In genomic region chr1:93042134-93042821, GRCh38 we compare ENCODE assay signal across 8 cellular contexts. TPM values are rescaled to one million over a fixed set of nuclear protein-coding genes. Genes with fewer than 3 reads are reported as not detected.
DNase-seq lines count a peak whose midpoint lies in the region; ATAC-seq and TF ChIP-seq lines count a peak whose summit lies in the region.

No MANE protein-coding gene starts in this region.

- H3K27ac Mint-ChIP-seq in activated naive CD8-positive, alpha-beta T cell treated with anti-CD3 and anti-CD28 coated beads, Interleukin-2, amount 50 U/mL, for 24 hours: peak overlapping the region; percentile 70

- no peak for TF ChIP-seq CTCF in mammary epithelial cell (conservative IDR thresholded peaks at IDR 0.05 in 1 of 2, IDR thresholded peaks at IDR 0.05 in 1 of 2; ENCODE audit: extremely low read depth in 1 of 2, insufficient read depth in 1 of 2, low read depth in 1 of 2, low read length in 2 of 2)

- no peaks in the 10 kb centered on the region for H3K36me3 Mint-ChIP-seq in activated naive CD8-positive, alpha-beta T cell treated with anti-CD3 and anti-CD28 coated beads, Interleukin-2, amount 50 U/mL, for 24 hours (ENCODE audit: low read depth)

- intact Hi-C loops in mammary epithelial cell (cut with micrococcal nuclease): no loop called here

- H3K4me1 ChIP-seq in mammary epithelial cell (ENCODE audit: insufficient read depth, low read length): no peaks in the 10 kb centered on the region

- in situ Hi-C loops in mammary epithelial cell (cut with MboI; ENCODE audit: low sequenced_read_pairs in 2 of 2): no loop called here

- no peak overlapping the region for H3K4me3 ChIP-seq in mammary epithelial cell (replicated peaks in 1 of 3; ENCODE audit: insufficient read depth in 1 of 3, low read depth in 2 of 3, low read length in 3 of 3)

- H2AFZ ChIP-seq in mammary epithelial cell (ENCODE audit: low read depth, low read length): no peak overlapping the region

- no peak overlapping the region for H3K9ac ChIP-seq in mammary epithelial cell (ENCODE audit: insufficient read depth, low read length)

- WGBS in mammary epithelial cell (ENCODE audit: low coverage, missing lambda C conversion rate): 84% methylated on average over 8 of the region's 8 CpGs

- DNase-seq in Daoy (ENCODE audit: low read depth): peak; percentile 59
- DNase-seq in activated naive CD8-positive, alpha-beta T cell treated with anti-CD3 and anti-CD28 coated beads, Interleukin-2, amount 50 U/mL, for 24 hours: peak; percentile 5
- no peak for DNase-seq in COLO668 (lab: John Stamatoyannopoulos, UW; ENCODE audit: unreplicated experiment)
- no peak for DNase-seq in iPS-NIHi11 (ENCODE audit: low spot score)
- no peak for DNase-seq in mammary epithelial cell

- no peaks in the 10 kb centered on the region for H3K36me3 ChIP-seq in mammary epithelial cell (ENCODE audit: insufficient read depth, low read length)

- no peaks in the 10 kb centered on the region for H3K79me2 ChIP-seq in mammary epithelial cell (ENCODE audit: insufficient read depth, low read length)

- H3K4me2 ChIP-seq in mammary epithelial cell (ENCODE audit: insufficient read depth, low read depth, low read length): no peak overlapping the region

- H3K27ac ChIP-seq in mammary epithelial cell (ENCODE audit: insufficient read depth, low read depth, low read length): no peak overlapping the region

- no peaks in the 10 kb centered on the region for H3K27me3 ChIP-seq in mammary epithelial cell (ENCODE audit: insufficient read depth, low read length)

- H3K27me3 Mint-ChIP-seq in activated naive CD8-positive, alpha-beta T cell treated with anti-CD3 and anti-CD28 coated beads, Interleukin-2, amount 50 U/mL, for 24 hours: peaks cover 1% of the 10 kb centered on the region

- H3K4me1 Mint-ChIP-seq in activated naive CD8-positive, alpha-beta T cell treated with anti-CD3 and anti-CD28 coated beads, Interleukin-2, amount 50 U/mL, for 24 hours: peaks cover 19% of the 10 kb centered on the region

- H3K4me3 Mint-ChIP-seq in activated naive CD8-positive, alpha-beta T cell treated with anti-CD3 and anti-CD28 coated beads, Interleukin-2, amount 50 U/mL, for 24 hours: peak overlapping the region; percentile 69

- H3K9me3 ChIP-seq in mammary epithelial cell (replicated peaks; ENCODE audit: insufficient read depth, low read length): no peaks in the 10 kb centered on the region

- CTCF ChIA-PET in mammary epithelial cell (lab: Charles Lee; ENCODE audit: low non-redundant PET): no interaction called here

- dilution Hi-C loops in mammary epithelial cell (cut with HindIII; ENCODE audit: low sequenced_read_pairs): no loop called here

- peak; percentile 92 for ATAC-seq in GM19468 (IDR thresholded peaks at IDR 0.05; ENCODE audit: extremely low read depth, unreplicated experiment)
- peak; percentile 95 for ATAC-seq in HG03565 (IDR thresholded peaks at IDR 0.05; ENCODE audit: unreplicated experiment)
- peak; percentile 98 for ATAC-seq in activated naive CD8-positive, alpha-beta T cell treated with anti-CD3 and anti-CD28 coated beads, Interleukin-2, amount 50 U/mL, for 24 hours
- no peak for ATAC-seq in HG02588 (IDR thresholded peaks at IDR 0.05; ENCODE audit: unreplicated experiment)

- no peaks in the 10 kb centered on the region for H4K20me1 ChIP-seq in mammary epithelial cell (ENCODE audit: insufficient read depth, low read length)

- no TSS peak for BruUV-seq in mammary epithelial cell (replicated peaks; lab: Mats Ljungman, UMichigan)

- no peaks in the 10 kb centered on the region for H3K9me3 Mint-ChIP-seq in activated naive CD8-positive, alpha-beta T cell treated with anti-CD3 and anti-CD28 coated beads, Interleukin-2, amount 50 U/mL, for 24 hours

RNA-seq across cellular contexts. Expression of gene MTF2, which starts 36.8 kb away (rescaled TPM):
- total RNA-seq in Daoy (2014; rRNA removed; shearing (Covaris generic)): 57.3 and 67.7 TPM in 2 replicates
- 10 to 100 TPM; 23.5 to 27.5 TPM for total RNA-seq in mammary epithelial cell
- polyA plus RNA-seq in mammary epithelial cell: 20.0 TPM
- polyA minus RNA-seq in mammary epithelial cell: 63.7 TPM

Comparison
In these comparisons a context has a peak if more than half of its experiments do, and no peak if none do; other contexts are left out.
1. DNase-seq: peak in Daoy (single experiment) and activated naive CD8-positive, alpha-beta T cell treated with anti-CD3 and anti-CD28 coated beads, Interleukin-2, amount 50 U/mL, for 24 hours (single experiment); none in COLO668 (single experiment), iPS-NIHi11 (single experiment) and mammary epithelial cell (single experiment).